Comparison of ENCODE assay signal across 19 cellular contexts in the genomic region with DNA sequence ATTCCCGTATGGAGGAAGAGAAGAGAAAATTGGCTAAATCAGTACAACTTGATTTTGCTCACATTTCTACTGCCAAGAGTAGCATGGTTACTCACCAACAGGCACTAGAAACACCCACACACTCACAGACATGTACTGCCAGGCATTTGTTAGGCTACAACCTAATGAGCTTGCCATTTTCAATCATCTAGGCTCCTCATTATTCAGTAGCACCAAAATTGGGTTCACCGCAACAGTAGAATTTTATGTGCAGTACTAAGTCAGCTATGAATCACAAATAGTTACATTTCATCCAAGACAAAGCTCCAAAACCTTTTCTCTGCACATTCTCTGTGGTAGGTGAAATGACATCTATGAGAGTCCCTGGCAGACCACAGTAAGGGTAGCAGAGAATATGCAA. TPM values are rescaled to one million over a fixed set of nuclear protein-coding genes. Genes with fewer than 3 reads are reported as not detected.
DNase-seq lines count a peak whose midpoint lies in the region; ATAC-seq and TF ChIP-seq lines count a peak whose summit lies in the region.
"Had no signal": no experiment of that assay in that cellular context is flagged by ENCODE, and none has a peak within 500 bp of the region (broad histone marks: within the 10 kb centered on the region; RNA-seq: fewer than 3 reads in every experiment).

No MANE protein-coding gene starts in this region.

- no TSS peak for BruUV-seq in IMR-90 (replicated peaks; lab: Mats Ljungman, UMichigan)

- H3K4me1 ChIP-seq in IMR-90 (ENCODE audit: control insufficient read depth, insufficient read depth, low read length) = peaks cover 11% of the 10 kb centered on the region
- H3K4me1 ChIP-seq: uterus had no signal

- peak overlapping the region; percentile 2; the same call in 1 of the 2 replicates for H2BK120ac ChIP-seq in IMR-90 (ENCODE audit: low read depth, low read length)

- POLR2A ChIA-PET in IMR-90 (lab: Charles Lee; ENCODE audit: unreplicated experiment) = no interaction called here

- no peak overlapping the region for H3K4me3 ChIP-seq in IMR-90 (ENCODE audit: insufficient read depth, low read depth, low read length)
- no peak overlapping the region for H3K4me3 ChIP-seq in epithelial cell of esophagus (ENCODE audit: low read length)
- H3K4me3 ChIP-seq: esophagus muscularis mucosa, uterus had no signal

- H4K91ac ChIP-seq in IMR-90 (ENCODE audit: insufficient read depth, low read depth, low read length) = no peak overlapping the region

- no peak overlapping the region for H3K14ac ChIP-seq in IMR-90 (replicated peaks; ENCODE audit: low read depth, low read length)

- no peak overlapping the region; the same call in 1 of the 2 replicates for H3K18ac ChIP-seq in IMR-90 (ENCODE audit: low read depth, low read length)

- no peak overlapping the region for H2AK5ac ChIP-seq in IMR-90 (ENCODE audit: low read depth, low read length)

- no peak overlapping the region for H4K8ac ChIP-seq in IMR-90 (ENCODE audit: low read depth in 2 of 2, low read length in 2 of 2)

- H3K56ac ChIP-seq in IMR-90 (ENCODE audit: extremely low read depth, insufficient read depth, low read length) = no peak overlapping the region

- H3K79me1 ChIP-seq in IMR-90 (ENCODE audit: low read depth in 1 of 2, low read length in 2 of 2) = peaks cover 0 to 1% of the 10 kb centered on the region in 2 experiments; a peak in 1 of 4 replicates

- H3K36me3 Mint-ChIP-seq in nephron progenitor cell (ENCODE audit: low read depth) (no peaks in the 10 kb centered on the region), endothelial cell (ENCODE audit: low read depth, unreplicated experiment) (no peaks in the 10 kb centered on the region)
- H3K36me3 Mint-ChIP-seq: memory B cell had no signal

- peak; percentile 67 for DNase-seq in AG09319 (ENCODE audit: extremely low read depth, low read depth)
- peak; percentile 77 for DNase-seq in IMR-90
- DNase-seq in epithelial cell of esophagus (ENCODE audit: low read depth) = peak; percentile 64
- DNase-seq in nephron progenitor cell = no peak
- no peak for DNase-seq in NCI-H2227 (lab: John Stamatoyannopoulos, UW; ENCODE audit: unreplicated experiment)
- no peak for DNase-seq in substantia nigra (lab: John Stamatoyannopoulos, UW)
- DNase-seq in endothelial cell (ENCODE audit: low spot score) = no peak
- no peak for DNase-seq in glomerular visceral epithelial cell (ENCODE audit: extremely low spot score)
- DNase-seq: activated naive CD4-positive, alpha-beta T cell treated with anti-CD3 and anti-CD28 coated beads for 36 hours; DND-41; NCI-H1105 treated with DMSO at 0.1 percent for 48 hours; NCI-H446 treated with DMSO at 0.1 percent for 48 hours; stimulated activated CD8-positive, alpha-beta memory T cell treated with anti-CD3 and anti-CD28 coated beads, Interleukin-4, amount 100 ng/mL, for 48 hours; T-helper 2 cell; uterus had no signal

- TF ChIP-seq POLR2A in IMR-90 (IDR thresholded peaks at IDR 0.05; ENCODE audit: low read depth, low read length) = no peak

- H4K5ac ChIP-seq in IMR-90 (ENCODE audit: low read depth, low read length) = no peak overlapping the region; the same call in 1 of the 2 replicates

- H3K4me3 Mint-ChIP-seq in nephron progenitor cell (no peak overlapping the region), endothelial cell (ENCODE audit: unreplicated experiment) (no peak overlapping the region)
- H3K4me3 Mint-ChIP-seq: activated naive CD4-positive, alpha-beta T cell treated with anti-CD3 and anti-CD28 coated beads for 36 hours; memory B cell had no signal

- no peak for TF ChIP-seq RAD21 in IMR-90 (IDR thresholded peaks at IDR 0.05; ENCODE audit: low read length)

- no peak overlapping the region for H3K27ac ChIP-seq in IMR-90 (ENCODE audit: insufficient read depth, low read length)
- H3K27ac ChIP-seq in substantia nigra (ENCODE audit: low read depth, low read length, poor library complexity, severe bottlenecking) = no peak overlapping the region
- H3K27ac ChIP-seq: C4-2B, esophagus muscularis mucosa, parathyroid adenoma, uterus had no signal

- no peak for TF ChIP-seq CTCF in AG09319 (IDR thresholded peaks at IDR 0.05; ENCODE audit: low read depth, low read length)
- TF ChIP-seq CTCF in IMR-90 (conservative IDR thresholded peaks at IDR 0.05; ENCODE audit: low read depth, low read length) = no peak
- TF ChIP-seq CTCF in epithelial cell of esophagus (IDR thresholded peaks at IDR 0.05; ENCODE audit: insufficient read depth, low read depth, low read length, missing control alignments) = no peak
- TF ChIP-seq CTCF in nephron progenitor cell (IDR thresholded peaks at IDR 0.05) = no peak
- TF ChIP-seq CTCF in endothelial cell (IDR thresholded peaks at IDR 0.05; ENCODE audit: unreplicated experiment) = no peak

- H4K20me1 ChIP-seq in IMR-90 (ENCODE audit: insufficient read depth, low read length) = 0 out of 2 replicates have a peak, but pooled peaks cover 1% of the 10 kb centered on the region

- H3K27me3 ChIP-seq in IMR-90 (ENCODE audit: control insufficient read depth, insufficient read depth, low read length) = no peaks in the 10 kb centered on the region
- H3K27me3 ChIP-seq: esophagus muscularis mucosa, uterus had no signal

- H3K9me3 ChIP-seq in IMR-90 (ENCODE audit: control insufficient read depth, insufficient read depth, low read length) = no peaks in the 10 kb centered on the region
- H3K9me3 ChIP-seq: esophagus muscularis mucosa, uterus had no signal

- H3K9me3 Mint-ChIP-seq in nephron progenitor cell (no peaks in the 10 kb centered on the region), endothelial cell (ENCODE audit: unreplicated experiment) (no peaks in the 10 kb centered on the region)
- H3K9me3 Mint-ChIP-seq: activated naive CD4-positive, alpha-beta T cell treated with anti-CD3 and anti-CD28 coated beads for 36 hours; memory B cell had no signal

- no peak overlapping the region for H2BK15ac ChIP-seq in IMR-90 (ENCODE audit: low read depth, low read length)

- H3K23ac ChIP-seq in IMR-90 (ENCODE audit: low read depth, low read length) = no peak overlapping the region

- H3K9ac ChIP-seq in IMR-90 (ENCODE audit: low read depth, low read length) = no peak overlapping the region
- H3K9ac ChIP-seq: parathyroid adenoma had no signal

- H3K4ac ChIP-seq in IMR-90 (ENCODE audit: low read depth, low read length) = no peak overlapping the region

- H3K4me1 Mint-ChIP-seq in nephron progenitor cell (peaks cover 50% of the 10 kb centered on the region), endothelial cell (ENCODE audit: unreplicated experiment) (peaks cover 7% of the 10 kb centered on the region)

- H3K4me2 ChIP-seq in IMR-90 (ENCODE audit: low read depth, low read length) = no peak overlapping the region; the same call in 1 of the 2 replicates

- H3K27me3 Mint-ChIP-seq in nephron progenitor cell (ENCODE audit: low read depth, poor library complexity) = no peaks in the 10 kb centered on the region
- peaks cover 1% of the 10 kb centered on the region for H3K27me3 Mint-ChIP-seq in endothelial cell (ENCODE audit: unreplicated experiment)
- H3K27me3 Mint-ChIP-seq: memory B cell had no signal

- H2BK5ac ChIP-seq in IMR-90 (ENCODE audit: low read depth, low read length, poor library complexity, severe bottlenecking) = peak overlapping the region; percentile 41

- no peak overlapping the region for H2AK9ac ChIP-seq in IMR-90 (replicated peaks; ENCODE audit: low read depth, low read length, poor library complexity)

- peaks cover 10% of the 10 kb centered on the region for H3K9me1 ChIP-seq in IMR-90 (ENCODE audit: insufficient read depth, low read length)

- CTCF ChIA-PET in IMR-90 (lab: Yijun Ruan, JAX) = no interaction called here

- H2BK20ac ChIP-seq in IMR-90 (ENCODE audit: low read depth, low read length) = no peak overlapping the region

- intact Hi-C loops in IMR-90 (cut with micrococcal nuclease) = no loop called here

- H3K27ac Mint-ChIP-seq in nephron progenitor cell = peak overlapping the region; percentile 12
- no peak overlapping the region for H3K27ac Mint-ChIP-seq in endothelial cell (ENCODE audit: unreplicated experiment)
- H3K27ac Mint-ChIP-seq: activated naive CD4-positive, alpha-beta T cell treated with anti-CD3 and anti-CD28 coated beads for 36 hours; memory B cell had no signal

- ATAC-seq in IMR-90 (ENCODE audit: low read depth) = peak; percentile 23

- dilution Hi-C loops in IMR-90 (cut with HindIII; ENCODE audit: low sequenced_read_pairs, unreplicated experiment) = no loop called here

- WGBS in IMR-90 (ENCODE audit: extremely low coverage in 2 of 2, insufficient read length in 1 of 2), 2 experiments = no CpG with 5 or more reads among the region's 2 CpGs

- in situ Hi-C loops in IMR-90 (cut with MboI; ENCODE audit: low sequenced_read_pairs) = loop anchor here (25.0 kb wide), 1 partner anchor 886 kb away; no protein-coding TSS in a partner anchor

- no peak overlapping the region for H2AFZ ChIP-seq in IMR-90 (replicated peaks; ENCODE audit: low read length, poor library complexity)
- H2AFZ ChIP-seq: parathyroid adenoma had no signal

- no peaks in the 10 kb centered on the region for H3K36me3 ChIP-seq in IMR-90 (ENCODE audit: control insufficient read depth, insufficient read depth, low read length)
- H3K36me3 ChIP-seq: uterus had no signal

TF ChIP-seq in IMR-90, 13 proteins besides CTCF, POLR2A, EP300 and RAD21:
- TF ChIP-seq CEBPB (IDR thresholded peaks at IDR 0.05; ENCODE audit: low read depth, low read length) = no peak
- TF ChIP-seq FOS (IDR thresholded peaks at IDR 0.05; ENCODE audit: low read depth, low read length) = no peak
- TF ChIP-seq NFE2L2 (IDR thresholded peaks at IDR 0.05; ENCODE audit: low read depth, low read length) = no peak

RNA-seq across cellular contexts. Expression of a gene that starts 15.0 kb away (rescaled TPM):
- total RNA-seq in IMR-90 (2012; rRNA removed) (43.9 and 60.5 TPM in 2 replicates), endothelial cell (ENCODE audit: unreplicated experiment) (27.4 TPM)
- polyA plus RNA-seq in IMR-90 (2012; rRNA removed) = 22.3 and 28.2 TPM in 2 replicates
- polyA plus RNA-seq in IMR-90 (2012; cell fraction: cytosol; rRNA removed) = 5.8 and 6.1 TPM in 2 replicates
- 7.8 and 17.3 TPM in 2 replicates for polyA plus RNA-seq in IMR-90 (2012; cell fraction: nucleus; rRNA removed; ENCODE audit: low replicate concordance)

RNA-seq across cellular contexts. Expression of a gene that starts 49.5 kb away (rescaled TPM):
- total RNA-seq in IMR-90 (2012; rRNA removed) (50.0 and 62.9 TPM in 2 replicates), endothelial cell (ENCODE audit: unreplicated experiment) (246 TPM)
- polyA plus RNA-seq in IMR-90 (2012; rRNA removed) = 42.7 and 45.1 TPM in 2 replicates
- 14.4 and 24.9 TPM in 2 replicates for polyA plus RNA-seq in IMR-90 (2012; cell fraction: cytosol; rRNA removed)
- polyA plus RNA-seq in IMR-90 (2012; cell fraction: nucleus; rRNA removed; ENCODE audit: low replicate concordance) = 87.1 and 210 TPM in 2 replicates

Comparison
In these comparisons a context has a peak if more than half of its experiments do, and no peak if none do; other contexts are left out.
1. DNase-seq: peak in AG09319 (single experiment), IMR-90 (single experiment) and epithelial cell of esophagus (single experiment); none in nephron progenitor cell (single experiment), NCI-H2227 (single experiment), substantia nigra (0 of 49), endothelial cell (single experiment) and glomerular visceral epithelial cell (single experiment).